16 cellular contexts compared by ENCODE assay signal in genomic region chr4:115323106-115323684, GRCh38.
DNase-seq lines count a peak whose midpoint lies in the region; TF ChIP-seq lines count a peak whose summit lies in the region.
"Had no signal": no experiment of that assay in that cellular context is flagged by ENCODE, and none has a peak within 500 bp of the region (broad histone marks: within the 10 kb centered on the region; RNA-seq: fewer than 3 reads in every experiment).

No MANE protein-coding gene starts in this region.

- in situ Hi-C loops in astrocyte of the spinal cord (cut with HindIII; ENCODE audit: low sequenced_read_pairs), result no loop called here

- no peak for TF ChIP-seq CTCF in astrocyte of the spinal cord (IDR thresholded peaks at IDR 0.05; ENCODE audit: low read depth, low read length)

- DNase-seq in DMS153 (lab: John Stamatoyannopoulos, UW) (peak; percentile 94), NCI-H1092 treated with DMSO at 0.1 percent for 48 hours (lab: John Stamatoyannopoulos, UW) (peak; percentile 94), NCI-H2171 (lab: John Stamatoyannopoulos, UW) (peak; percentile 46), astrocyte of the spinal cord (ENCODE audit: low read depth, low spot score) (peak; percentile 31), dermis blood vessel endothelial cell (no peak), cortex of kidney (lab: John Stamatoyannopoulos, UW) (no peak), NCI-H1694 treated with DMSO at 0.1 percent for 48 hours (lab: John Stamatoyannopoulos, UW) (no peak), AG08396 (ENCODE audit: low spot score) (no peak)
- DNase-seq: activated CD4-positive, alpha-beta T cell treated with anti-CD3 and anti-CD28 coated beads, Interleukin-2, amount 50 U/mL, for 48 hours; activated T-cell treated with anti-CD3 and anti-CD28 coated beads, Interleukin-2, amount 50 U/mL, for 24 hours; erythroblast; IMR-90; NCI-H1694; stimulated activated CD4-positive, alpha-beta T cell treated with anti-CD3 and anti-CD28 coated beads, Interleukin-4, amount 100 ng/mL, for 1 hour; uterus had no signal

- H3K4me3 ChIP-seq in astrocyte of the spinal cord (ENCODE audit: low read depth, low read length), result no peak overlapping the region
- H3K4me3 ChIP-seq: GM12878, uterus had no signal

Comparison
In these comparisons a context has a peak if more than half of its experiments do, and no peak if none do; other contexts are left out.
1. DNase-seq: peak in DMS153 (single experiment), NCI-H1092 treated with DMSO at 0.1 percent for 48 hours (single experiment), NCI-H2171 (single experiment) and astrocyte of the spinal cord (single experiment); none in dermis blood vessel endothelial cell (single experiment), cortex of kidney (single experiment), NCI-H1694 treated with DMSO at 0.1 percent for 48 hours (single experiment) and AG08396 (single experiment).